ENCODE assay signal across 20 cellular contexts in genomic region chr3:176861137-176861536, GRCh38.
DNase-seq lines count a peak whose midpoint lies in the region; ATAC-seq and TF ChIP-seq lines count a peak whose summit lies in the region.
"Had no signal": no experiment of that assay in that cellular context is flagged by ENCODE, and none has a peak within 500 bp of the region (broad histone marks: within the 10 kb centered on the region; RNA-seq: fewer than 3 reads in every experiment).

No MANE protein-coding gene starts in this region.

- H3K9ac ChIP-seq in IMR-90 (ENCODE audit: low read depth, low read length), result no peak overlapping the region
- H3K9ac ChIP-seq in mesenchymal stem cell (ENCODE audit: low read length), result no peak overlapping the region

- no peaks in the 10 kb centered on the region for H4K20me1 ChIP-seq in IMR-90 (ENCODE audit: insufficient read depth, low read length)

- no peak overlapping the region for H4K5ac ChIP-seq in IMR-90 (ENCODE audit: low read depth, low read length)

- H2AK9ac ChIP-seq in IMR-90 (replicated peaks; ENCODE audit: low read depth, low read length, poor library complexity), result no peak overlapping the region

- dilution Hi-C loops in IMR-90 (cut with HindIII; ENCODE audit: low sequenced_read_pairs, unreplicated experiment), result no loop called here

- H3K4ac ChIP-seq in IMR-90 (ENCODE audit: low read depth, low read length) (no peak overlapping the region), mesenchymal stem cell (ENCODE audit: low read depth in 1 of 2, low read length in 2 of 2) (no peak overlapping the region)

- H3K56ac ChIP-seq in IMR-90 (ENCODE audit: extremely low read depth, insufficient read depth, low read length), result no peak overlapping the region

- BruUV-seq in IMR-90 (replicated peaks; lab: Mats Ljungman, UMichigan), result no TSS peak

- H3K9me1 ChIP-seq in IMR-90 (ENCODE audit: insufficient read depth, low read length), result no peaks in the 10 kb centered on the region

- H3K23ac ChIP-seq in IMR-90 (ENCODE audit: low read depth, low read length) (no peak overlapping the region), mesenchymal stem cell (ENCODE audit: low read length in 2 of 2) (no peak overlapping the region)

- in situ Hi-C loops in IMR-90 (cut with MboI; ENCODE audit: low sequenced_read_pairs), result no loop called here
- in situ Hi-C loops in brain microvascular endothelial cell (cut with HindIII; ENCODE audit: low pct_ligation_motif_present, low sequenced_read_pairs), result no loop called here

- no peak overlapping the region for H3K14ac ChIP-seq in IMR-90 (replicated peaks; ENCODE audit: low read depth, low read length)
- no peak overlapping the region for H3K14ac ChIP-seq in mesenchymal stem cell (ENCODE audit: low read length in 2 of 2)

- H2AK5ac ChIP-seq in IMR-90 (ENCODE audit: low read depth, low read length) (no peak overlapping the region), mesenchymal stem cell (ENCODE audit: low read length, severe bottlenecking) (no peak overlapping the region)

- H3K27me3 ChIP-seq in IMR-90 (ENCODE audit: control insufficient read depth, insufficient read depth, low read length) (no peaks in the 10 kb centered on the region), brain microvascular endothelial cell (replicated peaks) (no peaks in the 10 kb centered on the region), mesenchymal stem cell (ENCODE audit: control insufficient read depth in 1 of 2, insufficient read depth in 1 of 2, low read length in 2 of 2) (no peaks in the 10 kb centered on the region)
- H3K27me3 ChIP-seq: BE2C had no signal

- H3K4me3 ChIP-seq in IMR-90 (ENCODE audit: insufficient read depth, low read depth, low read length) (no peak overlapping the region), brain microvascular endothelial cell (ENCODE audit: low read depth, low read length) (no peak overlapping the region), epithelial cell of esophagus (ENCODE audit: low read length) (no peak overlapping the region), mesenchymal stem cell (ENCODE audit: insufficient read depth in 1 of 2, low read depth in 1 of 2, low read length in 2 of 2) (no peak overlapping the region)

- H4K8ac ChIP-seq in IMR-90 (ENCODE audit: low read depth in 2 of 2, low read length in 2 of 2), result no peak overlapping the region
- no peak overlapping the region for H4K8ac ChIP-seq in mesenchymal stem cell (ENCODE audit: low read length)

- TF ChIP-seq POLR2A in IMR-90 (IDR thresholded peaks at IDR 0.05; ENCODE audit: low read depth, low read length), result no peak

- no peaks in the 10 kb centered on the region for H3K79me1 ChIP-seq in IMR-90 (ENCODE audit: low read depth in 1 of 2, low read length in 2 of 2)
- no peaks in the 10 kb centered on the region for H3K79me1 ChIP-seq in mesenchymal stem cell (replicated peaks; ENCODE audit: low read length, poor library complexity, severe bottlenecking)

- no peaks in the 10 kb centered on the region for H3K4me1 ChIP-seq in IMR-90 (ENCODE audit: control insufficient read depth, insufficient read depth, low read length)
- no peaks in the 10 kb centered on the region for H3K4me1 ChIP-seq in mesenchymal stem cell (ENCODE audit: control insufficient read depth, insufficient read depth, low read depth, low read length)
- H3K4me1 ChIP-seq: BE2C had no signal

- no CpG with 5 or more reads among the region's 4 CpGs for WGBS in IMR-90 (ENCODE audit: extremely low coverage in 2 of 2, insufficient read length in 1 of 2), 2 experiments
- 96% methylated on average over 4 of the region's 4 CpGs for WGBS in mesenchymal stem cell

- TF ChIP-seq CTCF in IMR-90 (conservative IDR thresholded peaks at IDR 0.05; ENCODE audit: low read depth, low read length) (no peak), brain microvascular endothelial cell (IDR thresholded peaks at IDR 0.05; ENCODE audit: low read depth, low read length, missing control alignments) (no peak), epithelial cell of esophagus (IDR thresholded peaks at IDR 0.05; ENCODE audit: insufficient read depth, low read depth, low read length, missing control alignments) (no peak)

- H2BK12ac ChIP-seq in mesenchymal stem cell (ENCODE audit: low read length in 2 of 2), result no peak overlapping the region

- H2BK15ac ChIP-seq in IMR-90 (ENCODE audit: low read depth, low read length) (no peak overlapping the region), mesenchymal stem cell (ENCODE audit: low read depth, poor library complexity, severe bottlenecking) (no peak overlapping the region)

- no peak overlapping the region for H2BK5ac ChIP-seq in IMR-90 (ENCODE audit: low read depth, low read length, poor library complexity, severe bottlenecking)
- H2BK5ac ChIP-seq in mesenchymal stem cell (ENCODE audit: low read depth, low read length, poor library complexity, severe bottlenecking), result no peak overlapping the region

- no peak overlapping the region for H3K27ac ChIP-seq in IMR-90 (ENCODE audit: insufficient read depth, low read length)
- no peak overlapping the region for H3K27ac ChIP-seq in brain microvascular endothelial cell
- H3K27ac ChIP-seq in mesenchymal stem cell (ENCODE audit: low read length, poor library complexity, severe bottlenecking), result no peak overlapping the region

- no peak overlapping the region for H3K18ac ChIP-seq in IMR-90 (ENCODE audit: low read depth, low read length)
- no peak overlapping the region for H3K18ac ChIP-seq in mesenchymal stem cell (ENCODE audit: low read depth in 1 of 2, low read length in 2 of 2)

- no peak for TF ChIP-seq RAD21 in IMR-90 (IDR thresholded peaks at IDR 0.05; ENCODE audit: low read length)

- H3K36me3 ChIP-seq in IMR-90 (ENCODE audit: control insufficient read depth, insufficient read depth, low read length) (no peaks in the 10 kb centered on the region), brain microvascular endothelial cell (replicated peaks) (no peaks in the 10 kb centered on the region), mesenchymal stem cell (ENCODE audit: control insufficient read depth in 1 of 2, insufficient read depth in 2 of 2, low read depth in 1 of 2, low read length in 2 of 2) (no peaks in the 10 kb centered on the region)
- H3K36me3 ChIP-seq: BE2C had no signal

- no peak for ATAC-seq in IMR-90 (ENCODE audit: low read depth)
- ATAC-seq: HCT116 had no signal

- intact Hi-C loops in IMR-90 (cut with micrococcal nuclease), result no loop called here

- POLR2A ChIA-PET in IMR-90 (lab: Charles Lee; ENCODE audit: unreplicated experiment), result no interaction called here

- no peak overlapping the region for H4K91ac ChIP-seq in IMR-90 (ENCODE audit: insufficient read depth, low read depth, low read length)
- H4K91ac ChIP-seq in mesenchymal stem cell (ENCODE audit: low read length), result no peak overlapping the region

- no peak overlapping the region for H2BK20ac ChIP-seq in IMR-90 (ENCODE audit: low read depth, low read length)

- no peak overlapping the region for H3K4me2 ChIP-seq in IMR-90 (ENCODE audit: low read depth, low read length)
- H3K4me2 ChIP-seq in mesenchymal stem cell (ENCODE audit: low read length, poor library complexity, severe bottlenecking), result no peak overlapping the region

- H2BK120ac ChIP-seq in IMR-90 (ENCODE audit: low read depth, low read length) (no peak overlapping the region), mesenchymal stem cell (ENCODE audit: low read depth, low read length) (no peak overlapping the region)

- DNase-seq in IMR-90 (peak; percentile 4), brain microvascular endothelial cell (peak; percentile 27), epithelial cell of esophagus (ENCODE audit: low read depth) (peak; percentile 45), mesenchymal stem cell (no peak), T-helper 1 cell (no peak), T-helper 9 cell (no peak), NCI-H748 treated with DMSO at 0.1 percent for 48 hours (lab: John Stamatoyannopoulos, UW) (no peak)
- DNase-seq: ACHN; BE2C; C1 segment of cervical spinal cord; CD4-positive, CD25-positive, alpha-beta regulatory T cell; CD8-positive, alpha-beta memory T cell; COR-L47; DMS 273 treated with DMSO at 0.1 percent for 48 hours; DMS53; DND-41; GOT3; H7; HFFc6 had no signal

- CTCF ChIA-PET in IMR-90 (lab: Yijun Ruan, JAX), result interaction anchor here (0.7 kb wide), 1 partner anchor 14 kb away, joined by 3 read pairs; no protein-coding TSS in a partner anchor

- no peaks in the 10 kb centered on the region for H3K9me3 ChIP-seq in IMR-90 (ENCODE audit: control insufficient read depth, insufficient read depth, low read length)
- no peaks in the 10 kb centered on the region for H3K9me3 ChIP-seq in mesenchymal stem cell (ENCODE audit: control insufficient read depth, low read length)
- H3K9me3 ChIP-seq: BE2C had no signal

- no peak overlapping the region for H2AFZ ChIP-seq in IMR-90 (replicated peaks; ENCODE audit: low read length, poor library complexity)
- H2AFZ ChIP-seq in mesenchymal stem cell (ENCODE audit: low read depth, low read length), result peak overlapping the region; percentile 11

TF ChIP-seq in IMR-90, 13 proteins besides CTCF, POLR2A, EP300 and RAD21:
- no peak for TF ChIP-seq FOS (IDR thresholded peaks at IDR 0.05; ENCODE audit: low read depth, low read length)
- TF ChIP-seq RFX5 (IDR thresholded peaks at IDR 0.05; ENCODE audit: low read depth, low read length), result no peak
- no peak for TF ChIP-seq SMC3 (IDR thresholded peaks at IDR 0.05; ENCODE audit: low read depth, low read length)
- no peak for TF ChIP-seq BHLHE40 (IDR thresholded peaks at IDR 0.05; ENCODE audit: low read depth, low read length)
- TF ChIP-seq, protein P1, sequence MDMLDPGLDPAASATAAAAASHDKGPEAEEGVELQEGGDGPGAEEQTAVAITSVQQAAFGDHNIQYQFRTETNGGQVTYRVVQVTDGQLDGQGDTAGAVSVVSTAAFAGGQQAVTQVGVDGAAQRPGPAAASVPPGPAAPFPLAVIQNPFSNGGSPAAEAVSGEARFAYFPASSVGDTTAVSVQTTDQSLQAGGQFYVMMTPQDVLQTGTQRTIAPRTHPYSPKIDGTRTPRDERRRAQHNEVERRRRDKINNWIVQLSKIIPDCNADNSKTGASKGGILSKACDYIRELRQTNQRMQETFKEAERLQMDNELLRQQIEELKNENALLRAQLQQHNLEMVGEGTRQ (IDR thresholded peaks at IDR 0.05; ENCODE audit: low read depth, low read length), result no peak
- no peak for TF ChIP-seq CEBPB (IDR thresholded peaks at IDR 0.05; ENCODE audit: low read depth, low read length)
- no peak for TF ChIP-seq MXI1 (IDR thresholded peaks at IDR 0.05; ENCODE audit: borderline replicate concordance, low read depth, low read length)

Comparison
In these comparisons a context has a peak if more than half of its experiments do, and no peak if none do; other contexts are left out.
1. DNase-seq: peak in IMR-90 (single experiment), brain microvascular endothelial cell (single experiment) and epithelial cell of esophagus (single experiment); none in mesenchymal stem cell (single experiment), T-helper 1 cell (0 of 5), T-helper 9 cell (single experiment) and NCI-H748 treated with DMSO at 0.1 percent for 48 hours (single experiment).